Comparison of ENCODE assay signal across 1 cellular context in the genomic region with DNA sequence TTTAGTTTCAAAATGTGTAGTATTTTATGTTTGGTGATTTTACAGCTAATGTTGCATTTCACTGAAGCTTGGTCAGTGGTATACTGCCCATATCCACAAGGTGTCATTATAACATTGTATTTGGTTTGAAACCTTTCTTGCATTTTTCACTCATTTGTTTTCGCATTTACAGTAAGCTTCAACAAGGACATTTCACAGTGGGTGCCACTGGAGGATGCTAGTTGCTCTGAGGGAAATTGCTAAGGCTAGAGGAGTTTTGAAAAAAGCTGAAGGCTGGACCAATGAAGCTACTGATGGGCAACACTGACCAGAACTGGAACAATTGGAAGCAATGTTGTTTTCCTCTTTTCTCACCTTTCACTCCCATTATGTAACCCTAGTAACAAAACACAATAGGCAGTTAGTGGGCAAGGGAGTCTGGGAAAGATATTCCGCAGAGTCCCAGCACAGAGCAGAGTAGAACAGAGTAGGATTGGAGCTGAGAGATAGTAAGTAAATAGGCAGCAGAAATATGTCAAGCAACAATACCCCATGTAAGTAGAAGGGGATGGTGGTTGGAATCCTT.
TF ChIP-seq lines count a peak whose summit lies in the region.

No MANE protein-coding gene starts in this region.

TF ChIP-seq in endothelial cell of umbilical vein, 7 proteins besides CTCF, POLR2A, EP300 and RAD21 (continued from another document):
- TF ChIP-seq FOS (IDR thresholded peaks at IDR 0.05; ENCODE audit: borderline replicate concordance, insufficient read depth, low read length) (no peak), JUN (IDR thresholded peaks at IDR 0.05; ENCODE audit: borderline replicate concordance, insufficient read depth, insufficient read length, low read depth) (no peak)
- TF ChIP-seq, protein P1, sequence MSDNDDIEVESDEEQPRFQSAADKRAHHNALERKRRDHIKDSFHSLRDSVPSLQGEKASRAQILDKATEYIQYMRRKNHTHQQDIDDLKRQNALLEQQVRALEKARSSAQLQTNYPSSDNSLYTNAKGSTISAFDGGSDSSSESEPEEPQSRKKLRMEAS (IDR thresholded peaks at IDR 0.05; ENCODE audit: insufficient read depth, insufficient read length) = no peak
TF ChIP-seq in endothelial cell of umbilical vein: peak in this region for 0.
